In genomic region chr7:7889791-7890568, GRCh38 we compare ENCODE assay signal across 1 cellular context.
TF ChIP-seq lines count a peak whose summit lies in the region.

No MANE protein-coding gene starts in this region.

TF ChIP-seq in H1, 55 proteins besides CTCF, POLR2A, EP300 and RAD21 (continued from another document):
- TF ChIP-seq, protein P1, sequence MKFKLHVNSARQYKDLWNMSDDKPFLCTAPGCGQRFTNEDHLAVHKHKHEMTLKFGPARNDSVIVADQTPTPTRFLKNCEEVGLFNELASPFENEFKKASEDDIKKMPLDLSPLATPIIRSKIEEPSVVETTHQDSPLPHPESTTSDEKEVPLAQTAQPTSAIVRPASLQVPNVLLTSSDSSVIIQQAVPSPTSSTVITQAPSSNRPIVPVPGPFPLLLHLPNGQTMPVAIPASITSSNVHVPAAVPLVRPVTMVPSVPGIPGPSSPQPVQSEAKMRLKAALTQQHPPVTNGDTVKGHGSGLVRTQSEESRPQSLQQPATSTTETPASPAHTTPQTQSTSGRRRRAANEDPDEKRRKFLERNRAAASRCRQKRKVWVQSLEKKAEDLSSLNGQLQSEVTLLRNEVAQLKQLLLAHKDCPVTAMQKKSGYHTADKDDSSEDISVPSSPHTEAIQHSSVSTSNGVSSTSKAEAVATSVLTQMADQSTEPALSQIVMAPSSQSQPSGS (IDR thresholded peaks at IDR 0.05; ENCODE audit: low read length), result no peak
- no peak for TF ChIP-seq SIRT6 (IDR thresholded peaks at IDR 0.05; ENCODE audit: low read length)
- no peak for TF ChIP-seq ZNF274 (IDR thresholded peaks at IDR 0.05; ENCODE audit: borderline replicate concordance, extremely low read depth, low read length)
- no peak for TF ChIP-seq SP2 (IDR thresholded peaks at IDR 0.05; ENCODE audit: low read length)
- no peak for TF ChIP-seq MAX (IDR thresholded peaks at IDR 0.05)
- TF ChIP-seq BCL11A (IDR thresholded peaks at IDR 0.05; ENCODE audit: low read depth in 2 of 2, low read length in 2 of 2), result no peak
- TF ChIP-seq ATF3 (IDR thresholded peaks at IDR 0.05; ENCODE audit: insufficient read depth, low read depth, low read length), result no peak
- TF ChIP-seq BRCA1 (IDR thresholded peaks at IDR 0.05; ENCODE audit: low read depth, low read length), result no peak
- TF ChIP-seq JUND (IDR thresholded peaks at IDR 0.05; ENCODE audit: low read length), result no peak
- TF ChIP-seq RBBP5 (IDR thresholded peaks at IDR 0.05; ENCODE audit: borderline replicate concordance, low read depth, low read length), result no peak
- TF ChIP-seq EZH2 (IDR thresholded peaks at IDR 0.05; ENCODE audit: low read depth, low read length, severe bottlenecking), result no peak
- TF ChIP-seq KDM1A (IDR thresholded peaks at IDR 0.05; ENCODE audit: borderline replicate concordance, low read length), result no peak
- TF ChIP-seq JUN (IDR thresholded peaks at IDR 0.05; ENCODE audit: low read depth, low read length), result no peak
- TF ChIP-seq CREB1 (IDR thresholded peaks at IDR 0.05), result no peak
- TF ChIP-seq, protein P2, sequence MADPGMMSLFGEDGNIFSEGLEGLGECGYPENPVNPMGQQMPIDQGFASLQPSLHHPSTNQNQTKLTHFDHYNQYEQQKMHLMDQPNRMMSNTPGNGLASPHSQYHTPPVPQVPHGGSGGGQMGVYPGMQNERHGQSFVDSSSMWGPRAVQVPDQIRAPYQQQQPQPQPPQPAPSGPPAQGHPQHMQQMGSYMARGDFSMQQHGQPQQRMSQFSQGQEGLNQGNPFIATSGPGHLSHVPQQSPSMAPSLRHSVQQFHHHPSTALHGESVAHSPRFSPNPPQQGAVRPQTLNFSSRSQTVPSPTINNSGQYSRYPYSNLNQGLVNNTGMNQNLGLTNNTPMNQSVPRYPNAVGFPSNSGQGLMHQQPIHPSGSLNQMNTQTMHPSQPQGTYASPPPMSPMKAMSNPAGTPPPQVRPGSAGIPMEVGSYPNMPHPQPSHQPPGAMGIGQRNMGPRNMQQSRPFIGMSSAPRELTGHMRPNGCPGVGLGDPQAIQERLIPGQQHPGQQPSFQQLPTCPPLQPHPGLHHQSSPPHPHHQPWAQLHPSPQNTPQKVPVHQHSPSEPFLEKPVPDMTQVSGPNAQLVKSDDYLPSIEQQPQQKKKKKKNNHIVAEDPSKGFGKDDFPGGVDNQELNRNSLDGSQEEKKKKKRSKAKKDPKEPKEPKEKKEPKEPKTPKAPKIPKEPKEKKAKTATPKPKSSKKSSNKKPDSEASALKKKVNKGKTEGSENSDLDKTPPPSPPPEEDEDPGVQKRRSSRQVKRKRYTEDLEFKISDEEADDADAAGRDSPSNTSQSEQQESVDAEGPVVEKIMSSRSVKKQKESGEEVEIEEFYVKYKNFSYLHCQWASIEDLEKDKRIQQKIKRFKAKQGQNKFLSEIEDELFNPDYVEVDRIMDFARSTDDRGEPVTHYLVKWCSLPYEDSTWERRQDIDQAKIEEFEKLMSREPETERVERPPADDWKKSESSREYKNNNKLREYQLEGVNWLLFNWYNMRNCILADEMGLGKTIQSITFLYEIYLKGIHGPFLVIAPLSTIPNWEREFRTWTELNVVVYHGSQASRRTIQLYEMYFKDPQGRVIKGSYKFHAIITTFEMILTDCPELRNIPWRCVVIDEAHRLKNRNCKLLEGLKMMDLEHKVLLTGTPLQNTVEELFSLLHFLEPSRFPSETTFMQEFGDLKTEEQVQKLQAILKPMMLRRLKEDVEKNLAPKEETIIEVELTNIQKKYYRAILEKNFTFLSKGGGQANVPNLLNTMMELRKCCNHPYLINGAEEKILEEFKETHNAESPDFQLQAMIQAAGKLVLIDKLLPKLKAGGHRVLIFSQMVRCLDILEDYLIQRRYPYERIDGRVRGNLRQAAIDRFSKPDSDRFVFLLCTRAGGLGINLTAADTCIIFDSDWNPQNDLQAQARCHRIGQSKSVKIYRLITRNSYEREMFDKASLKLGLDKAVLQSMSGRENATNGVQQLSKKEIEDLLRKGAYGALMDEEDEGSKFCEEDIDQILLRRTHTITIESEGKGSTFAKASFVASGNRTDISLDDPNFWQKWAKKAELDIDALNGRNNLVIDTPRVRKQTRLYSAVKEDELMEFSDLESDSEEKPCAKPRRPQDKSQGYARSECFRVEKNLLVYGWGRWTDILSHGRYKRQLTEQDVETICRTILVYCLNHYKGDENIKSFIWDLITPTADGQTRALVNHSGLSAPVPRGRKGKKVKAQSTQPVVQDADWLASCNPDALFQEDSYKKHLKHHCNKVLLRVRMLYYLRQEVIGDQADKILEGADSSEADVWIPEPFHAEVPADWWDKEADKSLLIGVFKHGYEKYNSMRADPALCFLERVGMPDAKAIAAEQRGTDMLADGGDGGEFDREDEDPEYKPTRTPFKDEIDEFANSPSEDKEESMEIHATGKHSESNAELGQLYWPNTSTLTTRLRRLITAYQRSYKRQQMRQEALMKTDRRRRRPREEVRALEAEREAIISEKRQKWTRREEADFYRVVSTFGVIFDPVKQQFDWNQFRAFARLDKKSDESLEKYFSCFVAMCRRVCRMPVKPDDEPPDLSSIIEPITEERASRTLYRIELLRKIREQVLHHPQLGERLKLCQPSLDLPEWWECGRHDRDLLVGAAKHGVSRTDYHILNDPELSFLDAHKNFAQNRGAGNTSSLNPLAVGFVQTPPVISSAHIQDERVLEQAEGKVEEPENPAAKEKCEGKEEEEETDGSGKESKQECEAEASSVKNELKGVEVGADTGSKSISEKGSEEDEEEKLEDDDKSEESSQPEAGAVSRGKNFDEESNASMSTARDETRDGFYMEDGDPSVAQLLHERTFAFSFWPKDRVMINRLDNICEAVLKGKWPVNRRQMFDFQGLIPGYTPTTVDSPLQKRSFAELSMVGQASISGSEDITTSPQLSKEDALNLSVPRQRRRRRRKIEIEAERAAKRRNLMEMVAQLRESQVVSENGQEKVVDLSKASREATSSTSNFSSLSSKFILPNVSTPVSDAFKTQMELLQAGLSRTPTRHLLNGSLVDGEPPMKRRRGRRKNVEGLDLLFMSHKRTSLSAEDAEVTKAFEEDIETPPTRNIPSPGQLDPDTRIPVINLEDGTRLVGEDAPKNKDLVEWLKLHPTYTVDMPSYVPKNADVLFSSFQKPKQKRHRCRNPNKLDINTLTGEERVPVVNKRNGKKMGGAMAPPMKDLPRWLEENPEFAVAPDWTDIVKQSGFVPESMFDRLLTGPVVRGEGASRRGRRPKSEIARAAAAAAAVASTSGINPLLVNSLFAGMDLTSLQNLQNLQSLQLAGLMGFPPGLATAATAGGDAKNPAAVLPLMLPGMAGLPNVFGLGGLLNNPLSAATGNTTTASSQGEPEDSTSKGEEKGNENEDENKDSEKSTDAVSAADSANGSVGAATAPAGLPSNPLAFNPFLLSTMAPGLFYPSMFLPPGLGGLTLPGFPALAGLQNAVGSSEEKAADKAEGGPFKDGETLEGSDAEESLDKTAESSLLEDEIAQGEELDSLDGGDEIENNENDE (IDR thresholded peaks at IDR 0.05; ENCODE audit: insufficient replicate concordance, low read length), result no peak
- TF ChIP-seq POU5F1 (IDR thresholded peaks at IDR 0.05; ENCODE audit: low read depth, low read length), result no peak
- TF ChIP-seq KDM5A (IDR thresholded peaks at IDR 0.05; ENCODE audit: low read length), result no peak
- TF ChIP-seq GABPA (IDR thresholded peaks at IDR 0.05; ENCODE audit: borderline replicate concordance, insufficient read depth, low read length), result no peak
- TF ChIP-seq SIN3A (conservative IDR thresholded peaks at IDR 0.05 in 1 of 2, IDR thresholded peaks at IDR 0.05 in 1 of 2; ENCODE audit: low read depth in 1 of 2, low read length in 2 of 2), result no peak
